26 cellular contexts compared by ENCODE assay signal in the genomic region with DNA sequence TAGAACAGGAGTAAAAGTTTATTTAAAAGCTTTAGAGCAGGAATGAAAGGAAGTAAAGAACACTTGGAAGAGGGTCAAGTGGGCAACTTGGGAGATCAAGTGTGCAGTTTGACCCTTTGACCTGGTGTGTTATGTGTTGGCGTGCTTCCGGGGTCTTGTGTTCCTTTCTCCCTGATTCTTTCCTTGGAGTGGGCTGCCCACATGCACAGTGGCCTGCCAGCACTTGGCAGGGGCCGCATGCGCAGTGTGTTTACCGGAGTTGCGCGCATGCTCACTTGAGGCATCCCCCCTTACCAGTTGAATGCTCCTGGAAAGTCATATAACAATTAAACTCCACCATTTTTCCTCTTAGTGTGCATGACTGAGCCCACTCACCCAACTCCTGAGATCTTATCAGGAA.
"Had no signal": no experiment of that assay in that cellular context is flagged by ENCODE, and none has a peak within 500 bp of the region (broad histone marks: within the 10 kb centered on the region; RNA-seq: fewer than 3 reads in every experiment).

No MANE protein-coding gene starts in this region.

- ATAC-seq: activated naive CD4-positive, alpha-beta T cell treated with anti-CD3 and anti-CD28 coated beads, Interleukin-2, amount 50 U/mL, for 72 hours; activated T-cell treated with anti-CD3 and anti-CD28 coated beads, Interleukin-2, amount 50 U/mL, for 72 hours; effector memory CD8-positive, alpha-beta T cell; gastroesophageal sphincter had no signal

- H3K9me3 Mint-ChIP-seq: activated CD4-positive, alpha-beta memory T cell treated with anti-CD3 and anti-CD28 coated beads for 36 hours; activated naive CD4-positive, alpha-beta T cell treated with anti-CD3 and anti-CD28 coated beads, Interleukin-2, amount 10 ng/mL, durations not matched to agents 7 days and 5 days; activated naive CD4-positive, alpha-beta T cell treated with anti-CD3 and anti-CD28 coated beads, Interleukin-2, amount 50 U/mL, for 72 hours; activated naive CD8-positive, alpha-beta T cell treated with anti-CD3 and anti-CD28 coated beads, Interleukin-2, amount 10 ng/mL, durations not matched to agents 7 days and 5 days; activated T-cell treated with anti-CD3 and anti-CD28 coated beads, Interleukin-2, amount 50 U/mL, for 24 hours; activated T-cell treated with anti-CD3 and anti-CD28 coated beads, Interleukin-2, amount 50 U/mL, for 72 hours; brain; central memory CD8-positive, alpha-beta T cell; dendritic cell treated with granulocyte-macrophage colony-stimulating factor and Interleukin-4, amounts not matched to agents 40 ng/mL and 50 ng/mL, for 4 days; effector memory CD8-positive, alpha-beta T cell had no signal

- H3K27me3 Mint-ChIP-seq: activated CD4-positive, alpha-beta memory T cell treated with anti-CD3 and anti-CD28 coated beads for 36 hours; activated naive CD4-positive, alpha-beta T cell treated with anti-CD3 and anti-CD28 coated beads, Interleukin-2, amount 10 ng/mL, durations not matched to agents 7 days and 5 days; activated naive CD8-positive, alpha-beta T cell treated with anti-CD3 and anti-CD28 coated beads, Interleukin-2, amount 10 ng/mL, durations not matched to agents 7 days and 5 days; activated T-cell treated with anti-CD3 and anti-CD28 coated beads, Interleukin-2, amount 50 U/mL, for 24 hours; brain; central memory CD8-positive, alpha-beta T cell; dendritic cell treated with granulocyte-macrophage colony-stimulating factor and Interleukin-4, amounts not matched to agents 40 ng/mL and 50 ng/mL, for 4 days; effector memory CD8-positive, alpha-beta T cell had no signal

- H3K4me1 ChIP-seq: breast epithelium had no signal

- H3K36me3 ChIP-seq: ascending aorta, breast epithelium, cardiac muscle cell, esophagus squamous epithelium, gastroesophageal sphincter had no signal

- H3K27ac ChIP-seq: ascending aorta, breast epithelium, cardiac muscle cell, coronary artery, dorsolateral prefrontal cortex, esophagus squamous epithelium, gastroesophageal sphincter had no signal

- H3K27me3 ChIP-seq: ascending aorta, breast epithelium, cardiac muscle cell, dorsolateral prefrontal cortex, esophagus squamous epithelium, gastroesophageal sphincter had no signal

- H3K4me3 Mint-ChIP-seq: activated CD4-positive, alpha-beta memory T cell treated with anti-CD3 and anti-CD28 coated beads for 36 hours; activated naive CD4-positive, alpha-beta T cell treated with anti-CD3 and anti-CD28 coated beads, Interleukin-2, amount 10 ng/mL, durations not matched to agents 7 days and 5 days; activated naive CD8-positive, alpha-beta T cell treated with anti-CD3 and anti-CD28 coated beads, Interleukin-2, amount 10 ng/mL, durations not matched to agents 7 days and 5 days; activated T-cell treated with anti-CD3 and anti-CD28 coated beads, Interleukin-2, amount 50 U/mL, for 24 hours; activated T-cell treated with anti-CD3 and anti-CD28 coated beads, Interleukin-2, amount 50 U/mL, for 72 hours; brain; central memory CD8-positive, alpha-beta T cell; dendritic cell treated with granulocyte-macrophage colony-stimulating factor and Interleukin-4, amounts not matched to agents 40 ng/mL and 50 ng/mL, for 4 days; effector memory CD8-positive, alpha-beta T cell had no signal

- H3K27ac Mint-ChIP-seq: activated CD4-positive, alpha-beta memory T cell treated with anti-CD3 and anti-CD28 coated beads for 36 hours; activated naive CD4-positive, alpha-beta T cell treated with anti-CD3 and anti-CD28 coated beads, Interleukin-2, amount 10 ng/mL, durations not matched to agents 7 days and 5 days; activated naive CD4-positive, alpha-beta T cell treated with anti-CD3 and anti-CD28 coated beads, Interleukin-2, amount 50 U/mL, for 72 hours; activated naive CD8-positive, alpha-beta T cell treated with anti-CD3 and anti-CD28 coated beads, Interleukin-2, amount 10 ng/mL, durations not matched to agents 7 days and 5 days; activated T-cell treated with anti-CD3 and anti-CD28 coated beads, Interleukin-2, amount 50 U/mL, for 24 hours; activated T-cell treated with anti-CD3 and anti-CD28 coated beads, Interleukin-2, amount 50 U/mL, for 72 hours; brain; dendritic cell treated with granulocyte-macrophage colony-stimulating factor and Interleukin-4, amounts not matched to agents 40 ng/mL and 50 ng/mL, for 4 days; effector memory CD8-positive, alpha-beta T cell had no signal

- H3K4me1 Mint-ChIP-seq: activated naive CD4-positive, alpha-beta T cell treated with anti-CD3 and anti-CD28 coated beads, Interleukin-2, amount 10 ng/mL, durations not matched to agents 7 days and 5 days; activated naive CD8-positive, alpha-beta T cell treated with anti-CD3 and anti-CD28 coated beads, Interleukin-2, amount 10 ng/mL, durations not matched to agents 7 days and 5 days; central memory CD8-positive, alpha-beta T cell had no signal

- DNase-seq: activated CD4-positive, alpha-beta memory T cell treated with anti-CD3 and anti-CD28 coated beads for 36 hours; activated CD4-positive, alpha-beta T cell treated with anti-CD3 and anti-CD28 coated beads for 1 hour; activated CD4-positive, alpha-beta T cell treated with anti-CD3 and anti-CD28 coated beads for 48 hours; activated CD8-positive, alpha-beta memory T cell treated with anti-CD3 and anti-CD28 coated beads, Interleukin-2, amount 50 U/mL, for 48 hours; activated gamma-delta T cell; activated naive CD4-positive, alpha-beta T cell; activated naive CD4-positive, alpha-beta T cell treated with anti-CD3 and anti-CD28 coated beads, Interleukin-2, amount 10 ng/mL, durations not matched to agents 7 days and 5 days; activated naive CD8-positive, alpha-beta T cell treated with anti-CD3 and anti-CD28 coated beads, Interleukin-2, amount 10 ng/mL, durations not matched to agents 7 days and 5 days; activated T-cell treated with anti-CD3 and anti-CD28 coated beads for 4 hours; activated T-cell treated with anti-CD3 and anti-CD28 coated beads, Interleukin-2, amount 50 U/mL, for 24 hours; activated T-cell treated with anti-CD3 and anti-CD28 coated beads, Interleukin-2, amount 50 U/mL, for 72 hours; dorsolateral prefrontal cortex; effector memory CD8-positive, alpha-beta T cell; erythroblast; esophagus squamous epithelium; foreskin melanocyte; T-helper 2 cell had no signal

- H3K36me3 Mint-ChIP-seq: activated CD4-positive, alpha-beta memory T cell treated with anti-CD3 and anti-CD28 coated beads for 36 hours; activated naive CD4-positive, alpha-beta T cell treated with anti-CD3 and anti-CD28 coated beads, Interleukin-2, amount 10 ng/mL, durations not matched to agents 7 days and 5 days; activated naive CD4-positive, alpha-beta T cell treated with anti-CD3 and anti-CD28 coated beads, Interleukin-2, amount 50 U/mL, for 72 hours; activated naive CD8-positive, alpha-beta T cell treated with anti-CD3 and anti-CD28 coated beads, Interleukin-2, amount 10 ng/mL, durations not matched to agents 7 days and 5 days had no signal

- H3K4me3 ChIP-seq: ascending aorta, breast epithelium, cardiac muscle cell, coronary artery, dorsolateral prefrontal cortex, esophagus squamous epithelium, gastroesophageal sphincter had no signal

- H3K9me3 ChIP-seq: ascending aorta, breast epithelium, esophagus squamous epithelium, gastroesophageal sphincter had no signal
